Comparison of ENCODE assay signal across 1 cellular context in genomic region chr9:132268725-132269352, GRCh38.
TF ChIP-seq lines count a peak whose summit lies in the region.

No MANE protein-coding gene starts in this region.

TF ChIP-seq in GM23338, 12 proteins besides CTCF, POLR2A, EP300 and RAD21 (continued from another document):
- no peak for TF ChIP-seq ZNF462 (CRISPR knock-in tag; IDR thresholded peaks at IDR 0.05)
